ENCODE assay signal across 2 cellular contexts in genomic region chrX:31340587-31340986, GRCh38.
A peak's percentile ranks its signal among the peaks of the same experiment; 100 is the strongest.
TF ChIP-seq lines count a peak whose summit lies in the region.

No MANE protein-coding gene starts in this region.

TF ChIP-seq in SK-N-SH treated with all-trans-retinoic acid at 6 μM for 48 hours, 23 proteins besides CTCF, POLR2A, EP300 and RAD21 (continued from another document):
- no peak for TF ChIP-seq TSHZ2 (CRISPR knock-in tag; IDR thresholded peaks at IDR 0.05)
- no peak for TF ChIP-seq POU6F1 (CRISPR knock-in tag; IDR thresholded peaks at IDR 0.05; ENCODE audit: borderline replicate concordance, low read depth)
- peak; percentile 62 for TF ChIP-seq ISL1 (CRISPR knock-in tag; IDR thresholded peaks at IDR 0.05)

TF ChIP-seq in SK-N-SH, 30 proteins besides CTCF, POLR2A, EP300 and RAD21 (continued from another document):
- no peak for TF ChIP-seq PBX3 (IDR thresholded peaks at IDR 0.05)
- TF ChIP-seq ELF1 (IDR thresholded peaks at IDR 0.05), result no peak
- TF ChIP-seq SMC3 (IDR thresholded peaks at IDR 0.05; ENCODE audit: low read depth, low read length), result no peak
- no peak for TF ChIP-seq POLR2AphosphoS5 (IDR thresholded peaks at IDR 0.05; ENCODE audit: low read depth, low read length)
- no peak for TF ChIP-seq NFIC (IDR thresholded peaks at IDR 0.05; ENCODE audit: borderline replicate concordance)
- TF ChIP-seq FOSL2 (IDR thresholded peaks at IDR 0.05; ENCODE audit: borderline replicate concordance, low read depth), result no peak
- no peak for TF ChIP-seq ZBTB33 (IDR thresholded peaks at IDR 0.05; ENCODE audit: borderline replicate concordance, low read depth)
- TF ChIP-seq EZH2phosphoT487 (IDR thresholded peaks at IDR 0.05; ENCODE audit: borderline replicate concordance, low read depth), result no peak
- TF ChIP-seq FOXJ3 (CRISPR knock-in tag; IDR thresholded peaks at IDR 0.05), result no peak
- no peak for TF ChIP-seq REST (IDR thresholded peaks at IDR 0.05; ENCODE audit: low read depth, low read length)
- TF ChIP-seq RXRA (IDR thresholded peaks at IDR 0.05; ENCODE audit: borderline replicate concordance, low read depth), result no peak
- no peak for TF ChIP-seq TAF1 (IDR thresholded peaks at IDR 0.05; ENCODE audit: borderline replicate concordance, low read depth, low read length)
